1 cellular context compared by ENCODE assay signal in the genomic region with DNA sequence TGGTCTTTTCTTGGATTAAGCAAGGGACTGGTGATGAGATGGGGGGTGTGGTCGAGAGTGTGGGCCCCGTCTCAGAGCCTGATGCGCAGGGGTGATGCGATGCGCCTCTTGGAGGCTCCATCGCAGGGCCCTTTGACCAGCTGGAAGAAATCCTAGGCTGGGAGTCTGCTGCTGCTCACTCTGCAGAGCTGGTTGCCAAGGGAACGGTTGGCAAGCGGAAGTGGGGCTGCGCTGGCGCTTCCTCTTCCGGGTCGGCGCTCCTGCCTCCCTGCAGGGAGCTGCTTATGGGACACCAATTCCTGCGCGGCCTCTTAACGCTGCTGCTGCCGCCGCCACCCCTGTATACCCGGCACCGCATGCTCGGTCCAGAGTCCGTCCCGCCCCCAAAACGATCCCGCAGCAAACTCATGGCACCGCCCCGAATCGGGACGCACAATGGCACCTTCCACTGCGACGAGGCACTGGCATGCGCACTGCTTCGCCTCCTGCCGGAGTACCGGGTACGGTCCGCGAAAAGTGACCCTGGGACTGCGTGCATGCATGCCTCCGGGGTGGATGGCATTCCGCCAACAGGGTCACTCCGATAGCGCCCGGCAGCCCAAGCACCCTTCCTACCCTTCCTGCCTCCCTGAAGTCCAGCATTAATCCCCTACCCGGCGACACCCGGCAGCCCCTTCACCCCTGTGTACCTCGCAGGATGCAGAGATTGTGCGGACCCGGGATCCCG.
TF ChIP-seq lines count a peak whose summit lies in the region.

A gene with protein sequence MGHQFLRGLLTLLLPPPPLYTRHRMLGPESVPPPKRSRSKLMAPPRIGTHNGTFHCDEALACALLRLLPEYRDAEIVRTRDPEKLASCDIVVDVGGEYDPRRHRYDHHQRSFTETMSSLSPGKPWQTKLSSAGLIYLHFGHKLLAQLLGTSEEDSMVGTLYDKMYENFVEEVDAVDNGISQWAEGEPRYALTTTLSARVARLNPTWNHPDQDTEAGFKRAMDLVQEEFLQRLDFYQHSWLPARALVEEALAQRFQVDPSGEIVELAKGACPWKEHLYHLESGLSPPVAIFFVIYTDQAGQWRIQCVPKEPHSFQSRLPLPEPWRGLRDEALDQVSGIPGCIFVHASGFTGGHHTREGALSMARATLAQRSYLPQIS (plus strand): TSS at position 242 of the 727 bp plus-strand sequence. CDS start 43 bp downstream, at position 285.

TF ChIP-seq in WTC11, 78 proteins besides CTCF, POLR2A, EP300 and RAD21 (continued from another document and continues in another):
- TF ChIP-seq, protein P1, sequence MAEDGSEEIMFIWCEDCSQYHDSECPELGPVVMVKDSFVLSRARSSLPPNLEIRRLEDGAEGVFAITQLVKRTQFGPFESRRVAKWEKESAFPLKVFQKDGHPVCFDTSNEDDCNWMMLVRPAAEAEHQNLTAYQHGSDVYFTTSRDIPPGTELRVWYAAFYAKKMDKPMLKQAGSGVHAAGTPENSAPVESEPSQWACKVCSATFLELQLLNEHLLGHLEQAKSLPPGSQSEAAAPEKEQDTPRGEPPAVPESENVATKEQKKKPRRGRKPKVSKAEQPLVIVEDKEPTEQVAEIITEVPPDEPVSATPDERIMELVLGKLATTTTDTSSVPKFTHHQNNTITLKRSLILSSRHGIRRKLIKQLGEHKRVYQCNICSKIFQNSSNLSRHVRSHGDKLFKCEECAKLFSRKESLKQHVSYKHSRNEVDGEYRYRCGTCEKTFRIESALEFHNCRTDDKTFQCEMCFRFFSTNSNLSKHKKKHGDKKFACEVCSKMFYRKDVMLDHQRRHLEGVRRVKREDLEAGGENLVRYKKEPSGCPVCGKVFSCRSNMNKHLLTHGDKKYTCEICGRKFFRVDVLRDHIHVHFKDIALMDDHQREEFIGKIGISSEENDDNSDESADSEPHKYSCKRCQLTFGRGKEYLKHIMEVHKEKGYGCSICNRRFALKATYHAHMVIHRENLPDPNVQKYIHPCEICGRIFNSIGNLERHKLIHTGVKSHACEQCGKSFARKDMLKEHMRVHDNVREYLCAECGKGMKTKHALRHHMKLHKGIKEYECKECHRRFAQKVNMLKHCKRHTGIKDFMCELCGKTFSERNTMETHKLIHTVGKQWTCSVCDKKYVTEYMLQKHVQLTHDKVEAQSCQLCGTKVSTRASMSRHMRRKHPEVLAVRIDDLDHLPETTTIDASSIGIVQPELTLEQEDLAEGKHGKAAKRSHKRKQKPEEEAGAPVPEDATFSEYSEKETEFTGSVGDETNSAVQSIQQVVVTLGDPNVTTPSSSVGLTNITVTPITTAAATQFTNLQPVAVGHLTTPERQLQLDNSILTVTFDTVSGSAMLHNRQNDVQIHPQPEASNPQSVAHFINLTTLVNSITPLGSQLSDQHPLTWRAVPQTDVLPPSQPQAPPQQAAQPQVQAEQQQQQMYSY (CRISPR knock-in tag; IDR thresholded peaks at IDR 0.05) = no peak
- peak; percentile 92 for TF ChIP-seq FOXK1 (CRISPR knock-in tag; IDR thresholded peaks at IDR 0.05)
- TF ChIP-seq, protein P2, sequence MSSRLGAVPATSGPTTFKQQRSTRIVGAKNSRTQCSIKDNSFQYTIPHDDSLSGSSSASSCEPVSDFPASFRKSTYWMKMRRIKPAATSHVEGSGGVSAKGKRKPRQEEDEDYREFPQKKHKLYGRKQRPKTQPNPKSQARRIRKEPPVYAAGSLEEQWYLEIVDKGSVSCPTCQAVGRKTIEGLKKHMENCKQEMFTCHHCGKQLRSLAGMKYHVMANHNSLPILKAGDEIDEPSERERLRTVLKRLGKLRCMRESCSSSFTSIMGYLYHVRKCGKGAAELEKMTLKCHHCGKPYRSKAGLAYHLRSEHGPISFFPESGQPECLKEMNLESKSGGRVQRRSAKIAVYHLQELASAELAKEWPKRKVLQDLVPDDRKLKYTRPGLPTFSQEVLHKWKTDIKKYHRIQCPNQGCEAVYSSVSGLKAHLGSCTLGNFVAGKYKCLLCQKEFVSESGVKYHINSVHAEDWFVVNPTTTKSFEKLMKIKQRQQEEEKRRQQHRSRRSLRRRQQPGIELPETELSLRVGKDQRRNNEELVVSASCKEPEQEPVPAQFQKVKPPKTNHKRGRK (CRISPR knock-in tag; IDR thresholded peaks at IDR 0.05; ENCODE audit: borderline replicate concordance) = no peak
- TF ChIP-seq NFATC4 (CRISPR knock-in tag; IDR thresholded peaks at IDR 0.05) = peak; percentile 56; the same call in 1 of the 2 replicates
- TF ChIP-seq, protein P3, sequence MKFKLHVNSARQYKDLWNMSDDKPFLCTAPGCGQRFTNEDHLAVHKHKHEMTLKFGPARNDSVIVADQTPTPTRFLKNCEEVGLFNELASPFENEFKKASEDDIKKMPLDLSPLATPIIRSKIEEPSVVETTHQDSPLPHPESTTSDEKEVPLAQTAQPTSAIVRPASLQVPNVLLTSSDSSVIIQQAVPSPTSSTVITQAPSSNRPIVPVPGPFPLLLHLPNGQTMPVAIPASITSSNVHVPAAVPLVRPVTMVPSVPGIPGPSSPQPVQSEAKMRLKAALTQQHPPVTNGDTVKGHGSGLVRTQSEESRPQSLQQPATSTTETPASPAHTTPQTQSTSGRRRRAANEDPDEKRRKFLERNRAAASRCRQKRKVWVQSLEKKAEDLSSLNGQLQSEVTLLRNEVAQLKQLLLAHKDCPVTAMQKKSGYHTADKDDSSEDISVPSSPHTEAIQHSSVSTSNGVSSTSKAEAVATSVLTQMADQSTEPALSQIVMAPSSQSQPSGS (CRISPR knock-in tag; IDR thresholded peaks at IDR 0.05; ENCODE audit: borderline replicate concordance, low read depth) = no peak; the same call in 1 of the 2 replicates
- peak; percentile 85 for TF ChIP-seq ZBTB21 (CRISPR knock-in tag; IDR thresholded peaks at IDR 0.05; ENCODE audit: borderline replicate concordance)
- 0 out of 2 replicates have a peak, but pooled peaks have one; percentile 27 for TF ChIP-seq NFYB (CRISPR knock-in tag; conservative IDR thresholded peaks at IDR 0.05; ENCODE audit: low read depth)
- TF ChIP-seq ZNF396 (CRISPR knock-in tag; IDR thresholded peaks at IDR 0.05; ENCODE audit: borderline replicate concordance) = no peak
- TF ChIP-seq, protein P4, sequence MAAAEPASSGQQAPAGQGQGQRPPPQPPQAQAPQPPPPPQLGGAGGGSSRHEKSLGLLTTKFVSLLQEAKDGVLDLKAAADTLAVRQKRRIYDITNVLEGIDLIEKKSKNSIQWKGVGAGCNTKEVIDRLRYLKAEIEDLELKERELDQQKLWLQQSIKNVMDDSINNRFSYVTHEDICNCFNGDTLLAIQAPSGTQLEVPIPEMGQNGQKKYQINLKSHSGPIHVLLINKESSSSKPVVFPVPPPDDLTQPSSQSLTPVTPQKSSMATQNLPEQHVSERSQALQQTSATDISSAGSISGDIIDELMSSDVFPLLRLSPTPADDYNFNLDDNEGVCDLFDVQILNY (CRISPR knock-in tag; IDR thresholded peaks at IDR 0.05) = no peak
- TF ChIP-seq ZNF423 (CRISPR knock-in tag; IDR thresholded peaks at IDR 0.05) = no peak
- TF ChIP-seq, protein P5, sequence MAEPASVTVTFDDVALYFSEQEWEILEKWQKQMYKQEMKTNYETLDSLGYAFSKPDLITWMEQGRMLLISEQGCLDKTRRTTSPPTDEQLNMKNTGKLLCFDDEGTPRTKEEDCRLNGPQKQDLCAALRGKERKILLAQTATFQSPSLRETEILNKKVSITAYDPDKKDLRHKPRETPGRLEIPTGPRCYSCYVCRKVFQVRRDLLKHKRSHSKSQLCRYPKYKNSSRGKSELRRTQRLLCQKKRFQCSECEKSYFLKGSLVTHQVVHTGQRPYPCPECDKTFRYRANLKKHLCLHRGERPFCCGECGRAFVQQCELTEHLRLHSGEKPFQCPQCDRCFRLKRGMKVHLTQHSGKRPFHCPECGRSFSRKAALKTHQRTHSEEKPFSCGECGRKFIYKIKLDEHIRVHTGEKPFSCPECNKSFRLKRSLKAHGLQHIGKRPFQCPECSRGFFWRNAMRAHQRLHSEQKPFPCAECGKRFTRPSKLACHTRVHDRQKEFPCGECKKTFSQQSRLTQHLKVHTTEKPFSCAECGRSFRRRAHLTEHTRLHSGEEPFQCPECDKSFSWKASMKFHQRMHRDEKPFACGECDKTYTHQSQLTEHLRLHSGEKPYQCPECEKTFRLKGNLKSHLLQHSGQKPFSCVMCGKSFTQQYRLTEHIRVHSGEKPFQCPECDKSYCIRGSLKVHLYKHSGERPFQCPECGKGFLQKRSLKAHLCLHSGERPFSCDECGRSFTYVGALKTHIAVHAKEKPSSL (CRISPR knock-in tag; conservative IDR thresholded peaks at IDR 0.05) = no peak
- peak; percentile 55; the same call in 1 of the 2 replicates for TF ChIP-seq KAT7 (CRISPR knock-in tag; IDR thresholded peaks at IDR 0.05; ENCODE audit: borderline replicate concordance)
- TF ChIP-seq JAZF1 (CRISPR knock-in tag; IDR thresholded peaks at IDR 0.05) = no peak
- TF ChIP-seq, protein P6, sequence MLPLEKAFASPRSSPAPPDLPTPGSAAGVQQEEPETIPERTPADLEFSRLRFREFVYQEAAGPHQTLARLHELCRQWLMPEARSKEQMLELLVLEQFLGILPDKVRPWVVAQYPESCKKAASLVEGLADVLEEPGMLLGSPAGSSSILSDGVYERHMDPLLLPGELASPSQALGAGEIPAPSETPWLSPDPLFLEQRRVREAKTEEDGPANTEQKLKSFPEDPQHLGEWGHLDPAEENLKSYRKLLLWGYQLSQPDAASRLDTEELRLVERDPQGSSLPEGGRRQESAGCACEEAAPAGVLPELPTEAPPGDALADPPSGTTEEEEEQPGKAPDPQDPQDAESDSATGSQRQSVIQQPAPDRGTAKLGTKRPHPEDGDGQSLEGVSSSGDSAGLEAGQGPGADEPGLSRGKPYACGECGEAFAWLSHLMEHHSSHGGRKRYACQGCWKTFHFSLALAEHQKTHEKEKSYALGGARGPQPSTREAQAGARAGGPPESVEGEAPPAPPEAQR (CRISPR knock-in tag; IDR thresholded peaks at IDR 0.05) = no peak
- TF ChIP-seq, protein P7, sequence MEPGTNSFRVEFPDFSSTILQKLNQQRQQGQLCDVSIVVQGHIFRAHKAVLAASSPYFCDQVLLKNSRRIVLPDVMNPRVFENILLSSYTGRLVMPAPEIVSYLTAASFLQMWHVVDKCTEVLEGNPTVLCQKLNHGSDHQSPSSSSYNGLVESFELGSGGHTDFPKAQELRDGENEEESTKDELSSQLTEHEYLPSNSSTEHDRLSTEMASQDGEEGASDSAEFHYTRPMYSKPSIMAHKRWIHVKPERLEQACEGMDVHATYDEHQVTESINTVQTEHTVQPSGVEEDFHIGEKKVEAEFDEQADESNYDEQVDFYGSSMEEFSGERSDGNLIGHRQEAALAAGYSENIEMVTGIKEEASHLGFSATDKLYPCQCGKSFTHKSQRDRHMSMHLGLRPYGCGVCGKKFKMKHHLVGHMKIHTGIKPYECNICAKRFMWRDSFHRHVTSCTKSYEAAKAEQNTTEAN (CRISPR knock-in tag; IDR thresholded peaks at IDR 0.05) = peak; percentile 77; the same call in 1 of the 2 replicates
- TF ChIP-seq SMAD3 (CRISPR knock-in tag; IDR thresholded peaks at IDR 0.05; ENCODE audit: borderline replicate concordance) = no peak; the same call in 1 of the 2 replicates
- no peak for TF ChIP-seq ATF1 (CRISPR knock-in tag; IDR thresholded peaks at IDR 0.05)
- TF ChIP-seq, protein P8, sequence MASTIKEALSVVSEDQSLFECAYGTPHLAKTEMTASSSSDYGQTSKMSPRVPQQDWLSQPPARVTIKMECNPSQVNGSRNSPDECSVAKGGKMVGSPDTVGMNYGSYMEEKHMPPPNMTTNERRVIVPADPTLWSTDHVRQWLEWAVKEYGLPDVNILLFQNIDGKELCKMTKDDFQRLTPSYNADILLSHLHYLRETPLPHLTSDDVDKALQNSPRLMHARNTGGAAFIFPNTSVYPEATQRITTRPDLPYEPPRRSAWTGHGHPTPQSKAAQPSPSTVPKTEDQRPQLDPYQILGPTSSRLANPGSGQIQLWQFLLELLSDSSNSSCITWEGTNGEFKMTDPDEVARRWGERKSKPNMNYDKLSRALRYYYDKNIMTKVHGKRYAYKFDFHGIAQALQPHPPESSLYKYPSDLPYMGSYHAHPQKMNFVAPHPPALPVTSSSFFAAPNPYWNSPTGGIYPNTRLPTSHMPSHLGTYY (CRISPR knock-in tag; IDR thresholded peaks at IDR 0.05) = peak; percentile 50; the same call in 1 of the 2 replicates
- no peak for TF ChIP-seq RORB (CRISPR knock-in tag; IDR thresholded peaks at IDR 0.05)
- no peak for TF ChIP-seq ZNF317 (CRISPR knock-in tag; IDR thresholded peaks at IDR 0.05; ENCODE audit: borderline replicate concordance, low read depth)
- no peak for TF ChIP-seq SMAD4 (CRISPR knock-in tag; IDR thresholded peaks at IDR 0.05)
- 0 out of 2 replicates have a peak, but pooled peaks have one; percentile 28 for TF ChIP-seq IRF2 (CRISPR knock-in tag; IDR thresholded peaks at IDR 0.05; ENCODE audit: borderline replicate concordance, low read depth)
- TF ChIP-seq, protein P9, sequence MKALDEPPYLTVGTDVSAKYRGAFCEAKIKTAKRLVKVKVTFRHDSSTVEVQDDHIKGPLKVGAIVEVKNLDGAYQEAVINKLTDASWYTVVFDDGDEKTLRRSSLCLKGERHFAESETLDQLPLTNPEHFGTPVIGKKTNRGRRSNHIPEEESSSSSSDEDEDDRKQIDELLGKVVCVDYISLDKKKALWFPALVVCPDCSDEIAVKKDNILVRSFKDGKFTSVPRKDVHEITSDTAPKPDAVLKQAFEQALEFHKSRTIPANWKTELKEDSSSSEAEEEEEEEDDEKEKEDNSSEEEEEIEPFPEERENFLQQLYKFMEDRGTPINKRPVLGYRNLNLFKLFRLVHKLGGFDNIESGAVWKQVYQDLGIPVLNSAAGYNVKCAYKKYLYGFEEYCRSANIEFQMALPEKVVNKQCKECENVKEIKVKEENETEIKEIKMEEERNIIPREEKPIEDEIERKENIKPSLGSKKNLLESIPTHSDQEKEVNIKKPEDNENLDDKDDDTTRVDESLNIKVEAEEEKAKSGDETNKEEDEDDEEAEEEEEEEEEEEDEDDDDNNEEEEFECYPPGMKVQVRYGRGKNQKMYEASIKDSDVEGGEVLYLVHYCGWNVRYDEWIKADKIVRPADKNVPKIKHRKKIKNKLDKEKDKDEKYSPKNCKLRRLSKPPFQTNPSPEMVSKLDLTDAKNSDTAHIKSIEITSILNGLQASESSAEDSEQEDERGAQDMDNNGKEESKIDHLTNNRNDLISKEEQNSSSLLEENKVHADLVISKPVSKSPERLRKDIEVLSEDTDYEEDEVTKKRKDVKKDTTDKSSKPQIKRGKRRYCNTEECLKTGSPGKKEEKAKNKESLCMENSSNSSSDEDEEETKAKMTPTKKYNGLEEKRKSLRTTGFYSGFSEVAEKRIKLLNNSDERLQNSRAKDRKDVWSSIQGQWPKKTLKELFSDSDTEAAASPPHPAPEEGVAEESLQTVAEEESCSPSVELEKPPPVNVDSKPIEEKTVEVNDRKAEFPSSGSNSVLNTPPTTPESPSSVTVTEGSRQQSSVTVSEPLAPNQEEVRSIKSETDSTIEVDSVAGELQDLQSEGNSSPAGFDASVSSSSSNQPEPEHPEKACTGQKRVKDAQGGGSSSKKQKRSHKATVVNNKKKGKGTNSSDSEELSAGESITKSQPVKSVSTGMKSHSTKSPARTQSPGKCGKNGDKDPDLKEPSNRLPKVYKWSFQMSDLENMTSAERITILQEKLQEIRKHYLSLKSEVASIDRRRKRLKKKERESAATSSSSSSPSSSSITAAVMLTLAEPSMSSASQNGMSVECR (CRISPR knock-in tag; IDR thresholded peaks at IDR 0.05; ENCODE audit: borderline replicate concordance) = peak; percentile 97
- TF ChIP-seq, protein P10, sequence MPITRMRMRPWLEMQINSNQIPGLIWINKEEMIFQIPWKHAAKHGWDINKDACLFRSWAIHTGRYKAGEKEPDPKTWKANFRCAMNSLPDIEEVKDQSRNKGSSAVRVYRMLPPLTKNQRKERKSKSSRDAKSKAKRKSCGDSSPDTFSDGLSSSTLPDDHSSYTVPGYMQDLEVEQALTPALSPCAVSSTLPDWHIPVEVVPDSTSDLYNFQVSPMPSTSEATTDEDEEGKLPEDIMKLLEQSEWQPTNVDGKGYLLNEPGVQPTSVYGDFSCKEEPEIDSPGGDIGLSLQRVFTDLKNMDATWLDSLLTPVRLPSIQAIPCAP (CRISPR knock-in tag; IDR thresholded peaks at IDR 0.05) = no peak; the same call in 1 of the 2 replicates
- peak; percentile 85 for TF ChIP-seq GABPB1 (CRISPR knock-in tag; IDR thresholded peaks at IDR 0.05)
- TF ChIP-seq, protein P11, sequence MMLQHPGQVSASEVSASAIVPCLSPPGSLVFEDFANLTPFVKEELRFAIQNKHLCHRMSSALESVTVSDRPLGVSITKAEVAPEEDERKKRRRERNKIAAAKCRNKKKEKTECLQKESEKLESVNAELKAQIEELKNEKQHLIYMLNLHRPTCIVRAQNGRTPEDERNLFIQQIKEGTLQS (CRISPR knock-in tag; conservative IDR thresholded peaks at IDR 0.05) = no peak
- no peak for TF ChIP-seq ZNF219 (CRISPR knock-in tag; IDR thresholded peaks at IDR 0.05; ENCODE audit: borderline replicate concordance)
